ENCODE assay signal across 8 cellular contexts in the genomic region with DNA sequence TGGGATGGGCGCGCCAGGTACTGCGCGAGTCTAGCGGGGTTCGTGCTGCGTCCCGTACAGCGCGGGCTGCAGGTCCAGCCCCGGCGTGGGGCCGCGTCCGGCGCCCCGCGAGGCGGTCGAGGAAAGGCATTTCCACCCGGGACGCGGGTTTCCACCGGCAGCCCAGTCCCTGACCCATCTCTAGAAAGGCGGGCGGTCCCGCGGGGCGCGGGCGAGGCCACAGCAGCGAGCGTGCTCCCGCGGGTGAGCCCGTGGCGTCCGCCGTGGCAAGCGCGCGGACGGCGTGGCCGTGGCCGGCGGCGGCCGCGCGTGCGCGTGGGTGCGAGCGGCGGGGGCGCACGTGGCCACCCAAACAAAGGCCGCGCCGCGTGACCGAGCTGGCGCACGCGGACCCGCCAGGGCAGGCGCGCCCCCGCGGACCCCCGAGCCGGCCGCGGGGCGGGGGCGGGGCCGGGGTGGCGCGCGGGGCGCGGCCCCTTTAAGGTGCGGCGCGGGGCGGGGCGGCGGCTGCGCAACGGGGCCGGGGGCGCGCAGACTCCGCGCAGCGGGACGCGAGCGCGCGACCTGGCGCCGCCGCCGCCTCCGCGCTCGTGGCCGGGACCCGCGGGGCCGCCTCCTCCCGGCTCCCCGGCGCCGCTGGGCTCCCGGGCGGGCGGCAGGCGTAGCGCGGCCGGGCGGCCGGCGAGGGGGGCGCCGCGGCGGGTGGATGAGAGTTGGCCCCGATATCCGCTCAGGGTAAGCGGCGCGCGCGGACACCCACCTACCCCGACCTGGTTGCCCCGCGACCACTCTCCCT. TPM values are rescaled to one million over a fixed set of nuclear protein-coding genes. Genes with fewer than 3 reads are reported as not detected.
DNase-seq lines count a peak whose midpoint lies in the region; ATAC-seq and TF ChIP-seq lines count a peak whose summit lies in the region.

No MANE protein-coding gene starts in this region.

- peak overlapping the region; percentile 70 to 83 for H3K4me3 Mint-ChIP-seq in H9
- H3K4me3 Mint-ChIP-seq in activated naive CD4-positive, alpha-beta T cell treated with anti-CD3 and anti-CD28 coated beads, Interleukin-2, amount 50 U/mL, for 24 hours: peak overlapping the region; percentile 83

- H3K4me1 Mint-ChIP-seq in H9: peaks cover 39 to 51% of the 10 kb centered on the region in 2 experiments
- peaks cover 38% of the 10 kb centered on the region for H3K4me1 Mint-ChIP-seq in activated naive CD4-positive, alpha-beta T cell treated with anti-CD3 and anti-CD28 coated beads, Interleukin-2, amount 50 U/mL, for 24 hours

- DNase-seq in COLO829 (ENCODE audit: low spot score) (peak; percentile 70), H9 (peak; percentile 30), RWPE2 (ENCODE audit: low spot score) (peak; percentile 19), heart left ventricle (peak; percentile 50 to 83 (median 75)), retinal pigment epithelial cell (ENCODE audit: low read depth) (no peak), kidney glomerular epithelial cell (lab: John Stamatoyannopoulos, UW) (no peak)

- no peaks in the 10 kb centered on the region for H3K79me2 ChIP-seq in H9 (ENCODE audit: insufficient read depth, low read length)

- H3K14ac ChIP-seq in H9 (ENCODE audit: insufficient read depth, low read length): no peak overlapping the region

- no peak overlapping the region for H4K91ac ChIP-seq in H9 (ENCODE audit: insufficient read length, low read depth, low read length)

- H3K4me1 ChIP-seq in H9 (ENCODE audit: insufficient read depth, low read length) (no peaks in the 10 kb centered on the region), RWPE2 (ENCODE audit: insufficient read depth, poor library complexity, severe bottlenecking) (peaks cover 18% of the 10 kb centered on the region), heart left ventricle (peaks cover 24 to 78% (median 63%) of the 10 kb centered on the region in 12 donors)

- no peak overlapping the region for H4K5ac ChIP-seq in H9 (ENCODE audit: insufficient read length, low read depth, low read length)

- H2BK15ac ChIP-seq in H9 (ENCODE audit: low read depth, low read length): no peak overlapping the region

- H4K20me1 ChIP-seq in H9 (ENCODE audit: control insufficient read depth, insufficient read depth, insufficient read length): no peaks in the 10 kb centered on the region

- H3K4me3 ChIP-seq in RWPE2 (ENCODE audit: severe bottlenecking) (peak overlapping the region; percentile 66), heart left ventricle (peak overlapping the region; percentile 64 to 89 (median 80)), retinal pigment epithelial cell (ENCODE audit: low read length) (peak overlapping the region; percentile 58)

- no peak overlapping the region for H2BK120ac ChIP-seq in H9 (ENCODE audit: low read depth, low read length, poor library complexity, severe bottlenecking)

- ATAC-seq in RWPE2 (ENCODE audit: low read depth) (peak; percentile 15; the same call in 2 of the 3 replicates), heart left ventricle (peak in 2 of 4 donors; percentile 21 to 23), GM21786 (IDR thresholded peaks at IDR 0.05; ENCODE audit: unreplicated experiment) (no peak)

- H2BK12ac ChIP-seq in H9 (ENCODE audit: insufficient read length, low read depth, low read length): no peak overlapping the region

- H3K4me2 ChIP-seq in H9 (ENCODE audit: insufficient read depth, insufficient read length, low read length): peak overlapping the region; percentile 20

- TF ChIP-seq POLR2A in heart left ventricle (IDR thresholded peaks at IDR 0.05): no peak

- no peak overlapping the region for H2BK5ac ChIP-seq in H9 (ENCODE audit: insufficient read length, low read length)

- H3T11ph ChIP-seq in H9 (ENCODE audit: low read length): no peak overlapping the region

- no peak overlapping the region for H3K9ac ChIP-seq in H9 (ENCODE audit: extremely low read depth, insufficient read length, low read length)

- H3K23ac ChIP-seq in H9 (ENCODE audit: insufficient read length, low read depth, low read length): no peak overlapping the region

- H3K27me3 Mint-ChIP-seq in H9 (ENCODE audit: low read depth): peaks cover 30% of the 10 kb centered on the region
- no peaks in the 10 kb centered on the region for H3K27me3 Mint-ChIP-seq in activated naive CD4-positive, alpha-beta T cell treated with anti-CD3 and anti-CD28 coated beads, Interleukin-2, amount 50 U/mL, for 24 hours

- no peak overlapping the region for H2AK5ac ChIP-seq in H9 (ENCODE audit: insufficient read length, low read length)

- intact Hi-C loops in heart left ventricle (cut with DNase I): loop anchor here in 8 of 10 donors (5.0 to 10.0 kb wide), 7 partner anchors 41 to 178 kb away; partner anchors contain the start of genes CERK (in 4 of the 8) and GRAMD4 (in 1 of the 8)

- H2AFZ ChIP-seq in H9 (ENCODE audit: low read length): no peak overlapping the region

- no peak overlapping the region for H3K56ac ChIP-seq in H9 (ENCODE audit: insufficient read length, low read depth, low read length)

- no peak overlapping the region for H3K18ac ChIP-seq in H9 (ENCODE audit: insufficient read length, low read depth, low read length)

- H3K27me3 ChIP-seq in H9 (ENCODE audit: insufficient read depth, low read length) (no peaks in the 10 kb centered on the region; the same call in 1 of the 2 replicates), RWPE2 (ENCODE audit: insufficient read depth, poor library complexity, severe bottlenecking) (no peaks in the 10 kb centered on the region), heart left ventricle (no peaks in the 10 kb centered on the region)

- H3K9me3 Mint-ChIP-seq in H9: peaks cover 6% of the 10 kb centered on the region in 2 experiments
- H3K9me3 Mint-ChIP-seq in activated naive CD4-positive, alpha-beta T cell treated with anti-CD3 and anti-CD28 coated beads, Interleukin-2, amount 50 U/mL, for 24 hours: no peaks in the 10 kb centered on the region

- H3K27ac ChIP-seq in H9 (ENCODE audit: insufficient read length, low read depth, low read length): no peak overlapping the region
- peak overlapping the region; percentile 35 for H3K27ac ChIP-seq in RWPE2 (ENCODE audit: poor library complexity, severe bottlenecking)
- H3K27ac ChIP-seq in heart left ventricle: peak overlapping the region; percentile 69 to 96 (median 87)

- no peaks in the 10 kb centered on the region for H3K79me1 ChIP-seq in H9 (ENCODE audit: insufficient read depth, low read depth, low read length, poor library complexity, severe bottlenecking)

- no peak overlapping the region for H4K8ac ChIP-seq in H9 (replicated peaks; ENCODE audit: insufficient read length, low read depth, low read length)

- peaks cover 0 to 5% (median 0%) of the 10 kb centered on the region in 3 experiments; a peak in 2 of 7 replicates for H3K36me3 Mint-ChIP-seq in H9 (ENCODE audit: insufficient read depth in 1 of 3, low read depth in 3 of 3)
- no peaks in the 10 kb centered on the region for H3K36me3 Mint-ChIP-seq in activated naive CD4-positive, alpha-beta T cell treated with anti-CD3 and anti-CD28 coated beads, Interleukin-2, amount 50 U/mL, for 24 hours

- H3K4ac ChIP-seq in H9 (ENCODE audit: low read depth, low read length): no peak overlapping the region

- no CpG with 5 or more reads among the region's 141 CpGs for WGBS in H9 (ENCODE audit: extremely low coverage, insufficient read length, low lambda C conversion rate)
- WGBS in heart left ventricle, 4 donors: 1 to 2% (median 1%) methylated on average over 62 to 141 of the region's 141 CpGs

- peaks cover 8% of the 10 kb centered on the region for H3K23me2 ChIP-seq in H9 (ENCODE audit: insufficient read length, low read depth, low read length, poor library complexity, severe bottlenecking)

- no peaks in the 10 kb centered on the region for H3K9me3 ChIP-seq in H9 (ENCODE audit: control insufficient read depth, low read depth, low read length)
- no peaks in the 10 kb centered on the region for H3K9me3 ChIP-seq in RWPE2 (ENCODE audit: severe bottlenecking)
- peaks cover 0 to 7% (median 3%) of the 10 kb centered on the region in 12 donors for H3K9me3 ChIP-seq in heart left ventricle

- no peak for TF ChIP-seq CTCF in H9 (conservative IDR thresholded peaks at IDR 0.05)
- TF ChIP-seq CTCF in RWPE2 (IDR thresholded peaks at IDR 0.05; ENCODE audit: poor library complexity, severe bottlenecking): no peak
- no peak for TF ChIP-seq CTCF in heart left ventricle (IDR thresholded peaks at IDR 0.05)
- no peak for TF ChIP-seq CTCF in retinal pigment epithelial cell (conservative IDR thresholded peaks at IDR 0.05; ENCODE audit: low read depth, low read length)

- H3K27ac Mint-ChIP-seq in H9: no peak overlapping the region
- no peak overlapping the region for H3K27ac Mint-ChIP-seq in activated naive CD4-positive, alpha-beta T cell treated with anti-CD3 and anti-CD28 coated beads, Interleukin-2, amount 50 U/mL, for 24 hours

- H2BK20ac ChIP-seq in H9 (ENCODE audit: low read depth, low read length, poor library complexity, severe bottlenecking): no peak overlapping the region

- no peaks in the 10 kb centered on the region for H3K36me3 ChIP-seq in RWPE2 (ENCODE audit: low read depth)
- H3K36me3 ChIP-seq in heart left ventricle: no peaks in the 10 kb centered on the region

RNA-seq across cellular contexts. Expression of gene CELSR1, which starts 39.3 kb away (rescaled TPM):
- 21.2 and 22.6 TPM in 2 replicates for total RNA-seq in H9 (2021)
- 10 to 100 TPM in 7 of 9 donors, 1 to 10 TPM in 2; 8.1 to 15.8 (median 12.6) TPM for total RNA-seq in heart left ventricle
- polyA plus RNA-seq in heart left ventricle: 1 to 10 TPM; 5.9 to 6.9 TPM

RNA-seq across cellular contexts. Expression of gene GRAMD4, which starts 43.4 kb away (rescaled TPM):
- 19.8 and 20.4 TPM in 2 replicates for total RNA-seq in H9 (2021)
- total RNA-seq in heart left ventricle: 100 to 1,000 TPM in 2 of 9 donors, 10 to 100 TPM in 7; 31.2 to 122 (median 72.5) TPM
- polyA plus RNA-seq in heart left ventricle: 10 to 100 TPM; 22.4 to 53.2 TPM

Comparison
In these comparisons a context has a peak if more than half of its experiments do, and no peak if none do; other contexts are left out.
1. DNase-seq: peak in COLO829 (single experiment), H9 (single experiment), RWPE2 (single experiment) and heart left ventricle (5 of 5); none in retinal pigment epithelial cell (single experiment) and kidney glomerular epithelial cell (single experiment).
2. Peak in every context shown above with its lines, with median percentiles within 50 percentile points of each other: H3K4me3 ChIP-seq.